ENCODE assay signal across 11 cellular contexts in the genomic region with DNA sequence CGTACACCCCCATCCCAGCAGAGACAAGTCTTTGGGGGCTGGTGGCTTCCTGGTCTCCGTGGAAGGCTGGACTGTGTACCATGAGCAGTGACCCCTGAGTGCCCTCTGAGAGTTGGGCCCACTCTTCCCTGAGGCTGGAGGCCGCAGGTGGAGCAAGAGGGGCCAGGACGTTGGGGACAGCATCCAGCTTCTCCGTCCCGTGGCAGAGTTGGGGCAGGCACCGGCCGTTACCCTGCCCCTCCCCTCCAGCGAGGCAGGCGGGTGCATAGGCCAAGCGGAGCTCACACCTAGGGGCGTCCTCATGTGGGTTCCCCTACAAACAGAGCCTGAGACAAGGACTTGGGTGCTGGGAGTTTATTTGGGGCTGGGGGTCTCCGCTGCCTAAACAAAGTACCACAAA. TPM values are rescaled to one million over a fixed set of nuclear protein-coding genes. Genes with fewer than 3 reads are reported as not detected.
"Had no signal": no experiment of that assay in that cellular context is flagged by ENCODE, and none has a peak within 500 bp of the region (broad histone marks: within the 10 kb centered on the region; RNA-seq: fewer than 3 reads in every experiment).

No MANE protein-coding gene starts in this region.

- DNase-seq: H7, HFFc6, IMR-90, KG1 had no signal

- H3K9me3 ChIP-seq: HAP-1 had no signal

- FAIRE-seq: HTR-8/SVneo, K562 had no signal

- H3K9me3 Mint-ChIP-seq: GM23338, HFFc6 had no signal

- H3K27ac Mint-ChIP-seq: GM23338, HFFc6 had no signal

- H3K4me3 ChIP-seq: GM23338, HAP-1, K562 had no signal

- H3K4me1 ChIP-seq: HAP-1 had no signal

- H3K36me3 ChIP-seq: HAP-1 had no signal

- H2AFZ ChIP-seq: GM23338 had no signal

- H3K4me2 ChIP-seq: GM23338 had no signal

- ATAC-seq: HCT116, K562 had no signal

- H3K4me3 Mint-ChIP-seq: GM23338, HFFc6 had no signal

RNA-seq across cellular contexts. Expression of a gene that starts 14.0 kb away (rescaled TPM):
- total RNA-seq: HFFc6, HT-29, IMR-90 had no signal
- polyA plus RNA-seq: IMR-90, K562 had no signal

RNA-seq across cellular contexts. Expression of a gene that starts 29.6 kb away (rescaled TPM):
- total RNA-seq: GM23338, H4, H7, HFFc6, HT-29, IMR-90 had no signal
- polyA plus RNA-seq: IMR-90 had no signal
